8 cellular contexts compared by ENCODE assay signal in the genomic region with DNA sequence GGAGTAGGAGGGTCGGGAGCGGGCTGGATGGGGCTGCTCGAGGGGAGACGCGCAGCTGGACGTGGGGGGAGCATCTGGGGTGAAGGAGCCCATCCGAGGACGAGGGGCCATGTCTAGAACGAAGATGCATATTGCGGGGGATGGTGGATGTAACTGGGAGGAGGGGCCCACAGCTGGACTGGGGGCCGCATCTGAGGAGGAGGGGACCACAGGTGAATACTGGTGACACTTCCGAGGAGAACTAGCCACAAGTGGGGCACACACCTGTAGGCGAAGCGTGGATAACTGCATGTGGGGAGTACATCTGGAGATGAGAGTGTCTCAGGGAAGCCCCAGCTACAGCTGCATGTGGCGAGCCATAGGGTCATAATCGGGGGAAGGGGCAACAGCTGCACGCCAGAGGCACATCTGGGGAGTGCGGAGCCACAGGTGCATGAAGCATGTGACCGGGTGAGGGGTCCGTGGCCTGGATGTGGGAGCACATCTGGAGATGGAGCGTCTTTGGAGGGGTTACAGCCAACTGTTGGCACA. TPM values are rescaled to one million over a fixed set of nuclear protein-coding genes. Genes with fewer than 3 reads are reported as not detected.
DNase-seq lines count a peak whose midpoint lies in the region; ATAC-seq and TF ChIP-seq lines count a peak whose summit lies in the region.

No MANE protein-coding gene starts in this region.

- peak overlapping the region; percentile 99 for H3K4me3 ChIP-seq in SK-N-MC
- peak overlapping the region; percentile 77 to 97 (median 82) for H3K4me3 ChIP-seq in fibroblast of lung (replicated peaks in 1 of 4; ENCODE audit: control extremely low read depth in 1 of 4, insufficient read depth in 1 of 4, low read depth in 3 of 4, low read length in 4 of 4)
- H3K4me3 ChIP-seq in rectal smooth muscle tissue (ENCODE audit: low read length): peak overlapping the region; percentile 78

- H3K27ac Mint-ChIP-seq in T-helper 1 cell treated with Interleukin-12 subunit alpha and Interleukin-12 subunit beta and Interleukin-4 antibody, amounts not matched to agents 30 μg/mL and 1 μg/mL, for 36 hours: peak overlapping the region; percentile 88

- peak overlapping the region; percentile 76 for H2AFZ ChIP-seq in fibroblast of lung (ENCODE audit: low read length)

- H3K4me1 ChIP-seq in fibroblast of lung (ENCODE audit: control insufficient read depth, extremely low read depth, insufficient read depth, low read length): peaks cover 2% of the 10 kb centered on the region
- H3K4me1 ChIP-seq in rectal smooth muscle tissue (ENCODE audit: control insufficient read depth, insufficient read depth, low read length): peaks cover 7% of the 10 kb centered on the region

- DNase-seq in T-helper 1 cell (no peak), SK-N-MC (ENCODE audit: low read depth, low spot score) (no peak), fibroblast of lung (ENCODE audit: low read depth in 2 of 2) (no peak)

- H3K36me3 ChIP-seq in SK-N-MC (ENCODE audit: insufficient read depth, low read length) (peaks cover 16% of the 10 kb centered on the region; the same call in 1 of the 2 replicates), fibroblast of lung (ENCODE audit: control insufficient read depth, insufficient read depth, low read length) (no peaks in the 10 kb centered on the region), rectal smooth muscle tissue (ENCODE audit: control insufficient read depth, insufficient read depth, low read length) (no peaks in the 10 kb centered on the region)

- H3K36me3 Mint-ChIP-seq in T-helper 1 cell treated with Interleukin-12 subunit alpha and Interleukin-12 subunit beta and Interleukin-4 antibody, amounts not matched to agents 30 μg/mL and 1 μg/mL, for 36 hours (ENCODE audit: low read depth): peaks cover 24% of the 10 kb centered on the region

- H3K9me3 Mint-ChIP-seq in T-helper 1 cell treated with Interleukin-12 subunit alpha and Interleukin-12 subunit beta and Interleukin-4 antibody, amounts not matched to agents 30 μg/mL and 1 μg/mL, for 36 hours: no peaks in the 10 kb centered on the region

- H3K9ac ChIP-seq in SK-N-MC (ENCODE audit: insufficient read length) (peak overlapping the region; percentile 87), fibroblast of lung (ENCODE audit: insufficient read depth, low read length) (peak overlapping the region; percentile 73), rectal smooth muscle tissue (ENCODE audit: low read length) (peak overlapping the region; percentile 66)

- H3K27ac ChIP-seq in SK-N-MC (0 out of 2 replicates have a peak overlapping the region, but pooled peaks have one; percentile 25), fibroblast of lung (ENCODE audit: insufficient read depth, low read length) (peak overlapping the region; percentile 5), rectal smooth muscle tissue (ENCODE audit: low read depth, low read length) (peak overlapping the region; percentile 91)

- peaks cover 26% of the 10 kb centered on the region for H3K79me2 ChIP-seq in fibroblast of lung (ENCODE audit: control insufficient read depth, insufficient read depth, low read length)

- peak overlapping the region; percentile 95 for H3K4me3 Mint-ChIP-seq in T-helper 1 cell treated with Interleukin-12 subunit alpha and Interleukin-12 subunit beta and Interleukin-4 antibody, amounts not matched to agents 30 μg/mL and 1 μg/mL, for 36 hours

- H3K9me3 ChIP-seq in SK-N-MC (ENCODE audit: low read depth, low read length) (no peaks in the 10 kb centered on the region), fibroblast of lung (ENCODE audit: control insufficient read depth, insufficient read depth, low read depth, low read length) (no peaks in the 10 kb centered on the region)

- peak overlapping the region; percentile 93 for H3K4me2 ChIP-seq in fibroblast of lung (ENCODE audit: extremely low read depth, insufficient read depth, low read length)

- no peak for TF ChIP-seq CTCF in fibroblast of lung (conservative IDR thresholded peaks at IDR 0.05 in 1 of 2, IDR thresholded peaks at IDR 0.05 in 1 of 2; ENCODE audit: low read depth in 1 of 2, low read length in 2 of 2)

- H3K4me1 Mint-ChIP-seq in T-helper 1 cell treated with Interleukin-12 subunit alpha and Interleukin-12 subunit beta and Interleukin-4 antibody, amounts not matched to agents 30 μg/mL and 1 μg/mL, for 36 hours (ENCODE audit: low read depth): peaks cover 30% of the 10 kb centered on the region

- H4K20me1 ChIP-seq in fibroblast of lung (ENCODE audit: control insufficient read depth, extremely low read depth, insufficient read depth, low read length): no peaks in the 10 kb centered on the region

- ATAC-seq in HG02759 (IDR thresholded peaks at IDR 0.05; ENCODE audit: unreplicated experiment): no peak
- no peak for ATAC-seq in HG03432 (IDR thresholded peaks at IDR 0.05; ENCODE audit: unreplicated experiment)
- ATAC-seq in GM21576 (IDR thresholded peaks at IDR 0.05; ENCODE audit: unreplicated experiment): no peak

- H3K27me3 Mint-ChIP-seq in T-helper 1 cell treated with Interleukin-12 subunit alpha and Interleukin-12 subunit beta and Interleukin-4 antibody, amounts not matched to agents 30 μg/mL and 1 μg/mL, for 36 hours (ENCODE audit: low read depth): no peaks in the 10 kb centered on the region

- H3K27me3 ChIP-seq in fibroblast of lung (ENCODE audit: control insufficient read depth, insufficient read depth, low read length) (no peaks in the 10 kb centered on the region), rectal smooth muscle tissue (ENCODE audit: control insufficient read depth, insufficient read depth, low read length) (no peaks in the 10 kb centered on the region)

RNA-seq across cellular contexts. Expression of a gene that starts 0.4 kb away (rescaled TPM):
- total RNA-seq in fibroblast of lung: 3.1 and 5.1 TPM in 2 replicates
- polyA plus RNA-seq in fibroblast of lung: 0.29 and 0.39 TPM in 2 replicates
- 8.9 and 9.0 TPM in 2 replicates for polyA plus RNA-seq in fibroblast of lung (2012)
- 0.71 and 1.4 TPM in 2 replicates for polyA minus RNA-seq in fibroblast of lung (ENCODE audit: low replicate concordance)

RNA-seq across cellular contexts. Expression of a gene that starts 0.7 kb away (rescaled TPM):
- 8.5 and 10.6 TPM in 2 replicates for total RNA-seq in fibroblast of lung
- 10.6 and 30.5 TPM in 2 replicates for polyA plus RNA-seq in fibroblast of lung
- 11.7 and 35.1 TPM in 2 replicates for polyA plus RNA-seq in fibroblast of lung (2012)
- 13.9 and 43.6 TPM in 2 replicates for polyA minus RNA-seq in fibroblast of lung (ENCODE audit: low replicate concordance)

Comparison
In these comparisons a context has a peak if more than half of its experiments do, and no peak if none do; other contexts are left out.
1. H3K27ac ChIP-seq: peak in every context shown above with its lines; median percentile 91 in rectal smooth muscle tissue; 25 in SK-N-MC; 5 in fibroblast of lung.